In genomic region chr18:5239447-5239846, GRCh38 we compare ENCODE assay signal across 10 cellular contexts. TPM values are rescaled to one million over a fixed set of nuclear protein-coding genes. Genes with fewer than 3 reads are reported as not detected.
A peak's percentile ranks its signal among the peaks of the same experiment; 100 is the strongest.
DNase-seq lines count a peak whose midpoint lies in the region; ATAC-seq, FAIRE-seq and TF ChIP-seq lines count a peak whose summit lies in the region.
"Had no signal": no experiment of that assay in that cellular context is flagged by ENCODE, and none has a peak within 500 bp of the region (broad histone marks: within the 10 kb centered on the region; RNA-seq: fewer than 3 reads in every experiment).

No MANE protein-coding gene starts in this region.

- intact Hi-C loops in endothelial cell of umbilical vein (cut with micrococcal nuclease): loop anchor here (2.0 to 5.0 kb wide), 2 partner anchors 217 to 393 kb away; no protein-coding TSS in a partner anchor

- H3K79me2 ChIP-seq in OCI-LY1 (ENCODE audit: insufficient read depth, low read length): no peaks in the 10 kb centered on the region
- H3K79me2 ChIP-seq in endothelial cell of umbilical vein (ENCODE audit: control insufficient read depth, insufficient read depth, low read length): peaks cover 8% of the 10 kb centered on the region
- H3K79me2 ChIP-seq in parathyroid adenoma: peaks cover 28% of the 10 kb centered on the region

- TF ChIP-seq POLR2A in endothelial cell of umbilical vein (IDR thresholded peaks at IDR 0.05; ENCODE audit: low read depth, low read length): no peak

- no peak for DNase-seq in D721Med (ENCODE audit: insufficient read length, low spot score)
- DNase-seq in endothelial cell of umbilical vein (ENCODE audit: low read depth, low spot score): no peak
- no peak for DNase-seq in UCSD-AML1 (lab: John Stamatoyannopoulos, UW; ENCODE audit: unreplicated experiment)
- no peak for DNase-seq in NOMO-1 treated with dmso at 0.1 percent for 144 hours (lab: John Stamatoyannopoulos, UW; ENCODE audit: unreplicated experiment)
- no peak for DNase-seq in NCI-H82 treated with DMSO at 0.1 percent for 48 hours (lab: John Stamatoyannopoulos, UW; ENCODE audit: unreplicated experiment)
- DNase-seq: T-helper 9 cell had no signal

- no peaks in the 10 kb centered on the region for H3F3A ChIP-seq in OCI-LY1 (ENCODE audit: insufficient read depth, low read length)

- POLR2A ChIA-PET in endothelial cell of umbilical vein (lab: Charles Lee): no interaction called here

- dilution Hi-C loops in endothelial cell of umbilical vein (cut with MboI; ENCODE audit: extremely low pct_ligation_motif_present, low sequenced_read_pairs): no loop called here

- H3K4me1 ChIP-seq in OCI-LY1 (ENCODE audit: insufficient read depth, low read length, severe bottlenecking): peaks cover 45% of the 10 kb centered on the region
- H3K4me1 ChIP-seq in endothelial cell of umbilical vein (ENCODE audit: control insufficient read depth, extremely low read depth, insufficient read depth, low read length): peaks cover 20% of the 10 kb centered on the region
- H3K4me1 ChIP-seq in parathyroid adenoma: peaks cover 21% of the 10 kb centered on the region

- CTCF ChIA-PET in endothelial cell of umbilical vein (lab: Charles Lee): no interaction called here

- no TSS peak for BruUV-seq in endothelial cell of umbilical vein (replicated peaks; lab: Mats Ljungman, UMichigan)

- H2AFZ ChIP-seq in OCI-LY1 (ENCODE audit: low read length): no peak overlapping the region
- H2AFZ ChIP-seq in endothelial cell of umbilical vein (ENCODE audit: low read depth, low read length): no peak overlapping the region
- H2AFZ ChIP-seq in parathyroid adenoma: no peak overlapping the region

- TF ChIP-seq CTCF in D721Med (IDR thresholded peaks at IDR 0.05; ENCODE audit: insufficient read depth, missing control alignments) (no peak), OCI-LY1 (IDR thresholded peaks at IDR 0.05; ENCODE audit: low read length) (no peak), endothelial cell of umbilical vein (IDR thresholded peaks at IDR 0.05; ENCODE audit: extremely low read depth in 1 of 2, insufficient read depth in 1 of 2, low read depth in 1 of 2, low read length in 2 of 2) (no peak), parathyroid adenoma (IDR thresholded peaks at IDR 0.05) (no peak)

- no peaks in the 10 kb centered on the region for H3K9me2 ChIP-seq in OCI-LY1 (ENCODE audit: low read depth, low read length)

- H3K27me3 ChIP-seq in OCI-LY1 (ENCODE audit: insufficient read depth, low read length) (no peaks in the 10 kb centered on the region), endothelial cell of umbilical vein (ENCODE audit: control insufficient read depth in 2 of 2, insufficient read depth in 2 of 2, low read length in 2 of 2) (peaks cover 6 to 17% of the 10 kb centered on the region in 2 experiments), parathyroid adenoma (ENCODE audit: control insufficient read depth, insufficient read depth, low read length) (no peaks in the 10 kb centered on the region)

- H3K4me3 ChIP-seq in OCI-LY1 (ENCODE audit: low read depth, low read length, poor library complexity, severe bottlenecking): peak overlapping the region; percentile 67
- peak overlapping the region in 1 of 3 experiments; percentile 72 for H3K4me3 ChIP-seq in endothelial cell of umbilical vein (replicated peaks in 1 of 3; ENCODE audit: insufficient read depth in 1 of 3, low read depth in 1 of 3, low read length in 3 of 3)
- H3K4me3 ChIP-seq in parathyroid adenoma (ENCODE audit: low read depth, low read length): peak overlapping the region; percentile 86

- ATAC-seq in HG02884 (IDR thresholded peaks at IDR 0.05; ENCODE audit: unreplicated experiment): no peak

- H3K36me3 ChIP-seq in OCI-LY1 (ENCODE audit: insufficient read depth, low read length) (peaks cover 27% of the 10 kb centered on the region), endothelial cell of umbilical vein (ENCODE audit: control insufficient read depth in 2 of 2, extremely low read depth in 1 of 2, insufficient read depth in 2 of 2, low read length in 2 of 2) (peaks cover 0 to 2% of the 10 kb centered on the region in 2 experiments), parathyroid adenoma (ENCODE audit: control insufficient read depth, insufficient read depth, low read length) (no peaks in the 10 kb centered on the region)

- H3K4me2 ChIP-seq in OCI-LY1 (ENCODE audit: low read length) (peak overlapping the region; percentile 84), endothelial cell of umbilical vein (ENCODE audit: insufficient read depth, low read length) (peak overlapping the region; percentile 83), parathyroid adenoma (ENCODE audit: low read length) (peak overlapping the region; percentile 82)

- FAIRE-seq in D721Med (lab: Jason Lieb, UNC) (peak; percentile 64), endothelial cell of umbilical vein (lab: Jason Lieb, UNC) (no peak)

- H3K27ac ChIP-seq in OCI-LY1 (ENCODE audit: low read depth, low read length, poor library complexity, severe bottlenecking) (no peak overlapping the region), endothelial cell of umbilical vein (ENCODE audit: insufficient read depth, low read depth, low read length) (no peak overlapping the region), parathyroid adenoma (peak overlapping the region; percentile 99)

- H3K9ac ChIP-seq in OCI-LY1 (ENCODE audit: low read length) (peak overlapping the region; percentile 67), endothelial cell of umbilical vein (replicated peaks; ENCODE audit: extremely low read depth, insufficient read depth, low read length) (no peak overlapping the region), parathyroid adenoma (peak overlapping the region; percentile 92)

- H3K9me3 ChIP-seq in OCI-LY1 (ENCODE audit: low read length): no peaks in the 10 kb centered on the region
- H3K9me3 ChIP-seq in endothelial cell of umbilical vein (replicated peaks; ENCODE audit: control insufficient read depth, insufficient read depth, low read length): no peaks in the 10 kb centered on the region
- no peaks in the 10 kb centered on the region for H3K9me3 ChIP-seq in parathyroid adenoma (ENCODE audit: control insufficient read depth, low read length)

- H3K9me1 ChIP-seq in endothelial cell of umbilical vein (replicated peaks; ENCODE audit: control insufficient read depth, extremely low read depth, insufficient read depth, low read length): no peaks in the 10 kb centered on the region

- H4K20me1 ChIP-seq in OCI-LY1 (ENCODE audit: insufficient read depth, low read length) (no peaks in the 10 kb centered on the region), endothelial cell of umbilical vein (replicated peaks; ENCODE audit: control insufficient read depth, extremely low read depth, insufficient read depth, low read length) (no peaks in the 10 kb centered on the region)

TF ChIP-seq in endothelial cell of umbilical vein, 7 proteins besides CTCF, POLR2A, EP300 and RAD21:
- TF ChIP-seq MAX (IDR thresholded peaks at IDR 0.05; ENCODE audit: insufficient read depth, insufficient read length) (no peak), POLR2AphosphoS5 (IDR thresholded peaks at IDR 0.05; ENCODE audit: insufficient read depth, low read depth, low read length) (no peak), GATA2 (IDR thresholded peaks at IDR 0.05; ENCODE audit: insufficient read depth, insufficient read length, low read depth, low read length) (no peak), MYC (IDR thresholded peaks at IDR 0.05; ENCODE audit: low read depth, low read length) (no peak), FOS (IDR thresholded peaks at IDR 0.05; ENCODE audit: borderline replicate concordance, insufficient read depth, low read length) (no peak), JUN (IDR thresholded peaks at IDR 0.05; ENCODE audit: borderline replicate concordance, insufficient read depth, insufficient read length, low read depth) (no peak), EZH2 (IDR thresholded peaks at IDR 0.05; ENCODE audit: borderline replicate concordance, low read depth, low read length, severe bottlenecking) (no peak)

RNA-seq across cellular contexts. Expression of gene AKAIN1, which starts 42.4 kb away (rescaled TPM):
- total RNA-seq in endothelial cell of umbilical vein: not detected in 2 replicates
- polyA plus RNA-seq in endothelial cell of umbilical vein: not detected in 2 replicates
- polyA plus RNA-seq in endothelial cell of umbilical vein (2011; cell fraction: cytosol; rRNA removed): not detected in 2 replicates
- polyA plus RNA-seq in endothelial cell of umbilical vein (2011; cell fraction: nucleus; rRNA removed): not detected in 2 replicates
- polyA plus RNA-seq in endothelial cell of umbilical vein (2012): not detected in 2 replicates
- not detected in 2 replicates for polyA minus RNA-seq in endothelial cell of umbilical vein
- not detected for polyA minus RNA-seq in endothelial cell of umbilical vein (2011; cell fraction: cytosol; rRNA and poly(A)+ RNA removed)
- polyA minus RNA-seq in endothelial cell of umbilical vein (2011; cell fraction: nucleus; rRNA and poly(A)+ RNA removed): not detected in 2 replicates
- total RNA-seq: mucosa of gallbladder had no signal

RNA-seq across cellular contexts. Expression of gene ZBTB14, which starts 56.1 kb away (rescaled TPM):
- 13.0 and 13.7 TPM in 2 replicates for total RNA-seq in endothelial cell of umbilical vein
- polyA plus RNA-seq in endothelial cell of umbilical vein: 4.2 and 5.5 TPM in 2 replicates
- 7.2 and 8.7 TPM in 2 replicates for polyA plus RNA-seq in endothelial cell of umbilical vein (2011; cell fraction: cytosol; rRNA removed)
- 28.0 and 47.8 TPM in 2 replicates for polyA plus RNA-seq in endothelial cell of umbilical vein (2011; cell fraction: nucleus; rRNA removed)
- polyA plus RNA-seq in endothelial cell of umbilical vein (2012): 7.1 and 8.5 TPM in 2 replicates
- polyA minus RNA-seq in endothelial cell of umbilical vein: 9.3 and 10.6 TPM in 2 replicates
- polyA minus RNA-seq in endothelial cell of umbilical vein (2011; cell fraction: cytosol; rRNA and poly(A)+ RNA removed): 5.9 TPM
- polyA minus RNA-seq in endothelial cell of umbilical vein (2011; cell fraction: nucleus; rRNA and poly(A)+ RNA removed): 9.2 and 13.0 TPM in 2 replicates
